In genomic region chr17:8818047-8818446, GRCh38 we compare ENCODE assay signal across 31 cellular contexts. TPM values are rescaled to one million over a fixed set of nuclear protein-coding genes. Genes with fewer than 3 reads are reported as not detected.
"Had no signal": no experiment of that assay in that cellular context is flagged by ENCODE, and none has a peak within 500 bp of the region (broad histone marks: within the 10 kb centered on the region; RNA-seq: fewer than 3 reads in every experiment).

No MANE protein-coding gene starts in this region.

- H3K27ac ChIP-seq: gastrocnemius medialis, left ventricle myocardium inferior, prostate gland, tibial nerve, WERI-Rb-1 had no signal

- H3K36me3 ChIP-seq: gastrocnemius medialis, left ventricle myocardium inferior, prostate gland, tibial nerve, WERI-Rb-1 had no signal

- H3K27me3 ChIP-seq: gastrocnemius medialis, tibial nerve had no signal

- ATAC-seq: activated CD4-positive, CD25-positive, alpha-beta regulatory T cell treated with anti-CD3 and anti-CD28 coated beads, Interleukin-2, amount 50 U/mL, for 24 hours; activated T-cell treated with anti-CD3 and anti-CD28 coated beads, Interleukin-2, amount 50 U/mL, for 72 hours; gastrocnemius medialis; mucosa of descending colon; natural killer cell treated with Interleukin-12 subunit alpha and Interleukin-12 subunit beta and Interleukin-15 and Interleukin-18, amount 100 ng/mL, for 72 hours; T-helper 17 cell had no signal

- H3K4me1 ChIP-seq: gastrocnemius medialis, left ventricle myocardium inferior, prostate gland, tibial nerve had no signal

- H3K4me3 ChIP-seq: gastrocnemius medialis, left ventricle myocardium inferior, lung, mucosa of descending colon, prostate gland, tibial nerve had no signal

- DNase-seq: activated CD4-positive, alpha-beta T cell treated with anti-CD3 and anti-CD28 coated beads for 48 hours; activated CD4-positive, alpha-beta T cell treated with anti-CD3 and anti-CD28 coated beads, Interleukin-2, amount 50 U/mL, for 48 hours; activated naive CD4-positive, alpha-beta T cell; activated T-cell treated with anti-CD3 and anti-CD28 coated beads for 4 hours; activated T-cell treated with anti-CD3 and anti-CD28 coated beads, Interleukin-2, amount 50 U/mL, for 72 hours; anterior cingulate cortex; dermis blood vessel endothelial cell; effector CD8-positive, alpha-beta T cell; gastrocnemius medialis; glutamatergic neuron; left ventricle myocardium inferior; mesendoderm; mucosa of descending colon; retina; stimulated activated CD4-positive, alpha-beta T cell treated with anti-CD3 and anti-CD28 coated beads, Interleukin-15, amount 100 ng/mL, for 24 hours; stimulated activated CD4-positive, alpha-beta T cell treated with anti-CD3 and anti-CD28 coated beads, Interleukin-2, amount 100 ng/mL, for 24 hours; stimulated activated naive CD4-positive, alpha-beta T cell; T-helper 17 cell; T1000; WERI-Rb-1 had no signal

- H3K9me3 ChIP-seq: gastrocnemius medialis, mucosa of descending colon, prostate gland, tibial nerve had no signal

RNA-seq across cellular contexts. Expression of gene MFSD6L, which starts 18.9 kb away (rescaled TPM):
- total RNA-seq: bronchial epithelial cell, dermis blood vessel endothelial cell, epithelial cell of proximal tubule, gastrocnemius medialis, left ventricle myocardium inferior, myocyte, osteoblast, T-helper 17 cell, temporal lobe, tibial nerve had no signal

RNA-seq across cellular contexts. Expression of gene PIK3R6, which starts 49.4 kb away (rescaled TPM):
- total RNA-seq: bronchial epithelial cell, dermis blood vessel endothelial cell, epithelial cell of proximal tubule, myocyte, osteoblast had no signal

RNA-seq across cellular contexts. Expression of gene SPDYE4, which starts 59.7 kb away (rescaled TPM):
- total RNA-seq: activated T-cell treated with anti-CD3 and anti-CD28 coated beads, Interleukin-2, amount 50 U/mL, for 72 hours; bronchial epithelial cell; dermis blood vessel endothelial cell; epithelial cell of proximal tubule; gastrocnemius medialis; left ventricle myocardium inferior; lung; mucosa of descending colon; myocyte; natural killer cell treated with Interleukin-12 subunit alpha and Interleukin-12 subunit beta and Interleukin-15 and Interleukin-18, amount 100 ng/mL, for 72 hours; osteoblast; T-helper 17 cell; temporal lobe; tibial nerve had no signal
- polyA plus RNA-seq: adipose tissue, lung had no signal
